ENCODE assay signal across 31 cellular contexts in the genomic region with DNA sequence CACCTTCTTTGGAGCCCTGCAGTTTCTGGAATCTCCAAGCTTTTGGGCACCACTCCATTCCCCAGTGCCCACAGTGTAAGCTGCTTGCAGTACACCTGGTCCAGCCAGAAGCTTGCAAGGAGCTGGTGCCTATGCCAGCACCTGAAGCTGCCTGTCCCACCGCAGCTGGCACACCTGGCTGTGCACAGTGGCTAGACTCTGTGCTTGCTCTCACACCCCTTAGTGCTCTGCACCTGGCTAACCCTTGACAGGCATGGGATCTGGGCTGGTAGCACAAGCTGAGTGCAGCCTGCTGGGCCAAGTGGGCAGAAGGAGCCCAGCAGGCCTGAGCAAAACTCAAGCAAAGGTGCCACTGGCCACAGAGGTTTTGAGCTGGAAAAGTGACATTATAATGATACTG.
"Had no signal": no experiment of that assay in that cellular context is flagged by ENCODE, and none has a peak within 500 bp of the region (broad histone marks: within the 10 kb centered on the region; RNA-seq: fewer than 3 reads in every experiment).

No MANE protein-coding gene starts in this region.

- H3K4me1 ChIP-seq: esophagus squamous epithelium, gastroesophageal sphincter had no signal

- H3K27me3 ChIP-seq: brain microvascular endothelial cell, esophagus squamous epithelium had no signal

- FAIRE-seq: astrocyte, colon, endometrium, endothelial cell of umbilical vein had no signal

- ATAC-seq: activated CD4-positive, CD25-positive, alpha-beta regulatory T cell treated with anti-CD3 and anti-CD28 coated beads, Interleukin-2, amount 50 U/mL, for 24 hours; activated CD8-positive, alpha-beta T cell treated with anti-CD3 and anti-CD28 coated beads for 36 hours; activated T-cell treated with anti-CD3 and anti-CD28 coated beads, Interleukin-2, amount 50 U/mL, for 4 hours; activated T-helper 17 cell treated with anti-CD3 and anti-CD28 coated beads, Interleukin-2, amount 50 U/mL, for 72 hours; gastroesophageal sphincter; T-cell had no signal

- H3K27me3 Mint-ChIP-seq: activated B cell treated with CpG ODN at 0.5 μM for 24 hours; activated CD8-positive, alpha-beta T cell treated with anti-CD3 and anti-CD28 coated beads for 36 hours; activated naive CD8-positive, alpha-beta T cell; activated T-helper 17 cell treated with anti-CD3 and anti-CD28 coated beads, Interleukin-2, amount 50 U/mL, for 72 hours; T-cell had no signal

- H3K4me1 Mint-ChIP-seq: activated B cell treated with CpG ODN at 0.5 μM for 24 hours; activated T-helper 17 cell treated with anti-CD3 and anti-CD28 coated beads, Interleukin-2, amount 50 U/mL, for 72 hours; T-cell had no signal

- H3K9me3 ChIP-seq: esophagus squamous epithelium had no signal

- H3K4me3 ChIP-seq: esophagus squamous epithelium, gastroesophageal sphincter had no signal

- H3K4me3 Mint-ChIP-seq: activated B cell treated with CpG ODN at 0.5 μM for 24 hours; activated CD8-positive, alpha-beta T cell treated with anti-CD3 and anti-CD28 coated beads for 36 hours; activated naive CD8-positive, alpha-beta T cell; activated T-cell treated with anti-CD3 and anti-CD28 coated beads, Interleukin-2, amount 50 U/mL, for 4 hours; activated T-helper 17 cell treated with anti-CD3 and anti-CD28 coated beads, Interleukin-2, amount 50 U/mL, for 72 hours; T-cell; T-helper 1 cell treated with Interleukin-12 subunit alpha and Interleukin-12 subunit beta and Interleukin-4 antibody, amounts not matched to agents 30 μg/mL and 1 μg/mL, for 36 hours had no signal

- H3K27ac Mint-ChIP-seq: activated B cell treated with CpG ODN at 0.5 μM for 24 hours; activated CD8-positive, alpha-beta T cell treated with anti-CD3 and anti-CD28 coated beads for 36 hours; activated naive CD8-positive, alpha-beta T cell; activated T-helper 17 cell treated with anti-CD3 and anti-CD28 coated beads, Interleukin-2, amount 50 U/mL, for 72 hours; T-cell; T-helper 1 cell treated with Interleukin-12 subunit alpha and Interleukin-12 subunit beta and Interleukin-4 antibody, amounts not matched to agents 30 μg/mL and 1 μg/mL, for 36 hours had no signal

- H3K36me3 ChIP-seq: brain microvascular endothelial cell, esophagus squamous epithelium, gastroesophageal sphincter, WERI-Rb-1 had no signal

- H3K9me3 Mint-ChIP-seq: activated B cell treated with CpG ODN at 0.5 μM for 24 hours; activated CD8-positive, alpha-beta T cell treated with anti-CD3 and anti-CD28 coated beads for 36 hours; activated T-cell treated with anti-CD3 and anti-CD28 coated beads, Interleukin-2, amount 50 U/mL, for 4 hours; activated T-helper 17 cell treated with anti-CD3 and anti-CD28 coated beads, Interleukin-2, amount 50 U/mL, for 72 hours; T-cell; T-helper 1 cell treated with Interleukin-12 subunit alpha and Interleukin-12 subunit beta and Interleukin-4 antibody, amounts not matched to agents 30 μg/mL and 1 μg/mL, for 36 hours had no signal

- DNase-seq: activated B cell treated with CpG ODN at 0.5 μM for 24 hours; activated CD4-positive, alpha-beta T cell treated with anti-CD3 and anti-CD28 coated beads for 48 hours; activated CD4-positive, alpha-beta T cell treated with anti-CD3 and anti-CD28 coated beads, Interleukin-2, amount 50 U/mL, for 1 hour; activated CD4-positive, alpha-beta T cell treated with anti-CD3 and anti-CD28 coated beads, Interleukin-2, amount 50 U/mL, for 48 hours; activated CD8-positive, alpha-beta memory T cell treated with anti-CD3 and anti-CD28 coated beads for 24 hours; activated CD8-positive, alpha-beta T cell treated with anti-CD3 and anti-CD28 coated beads for 36 hours; activated effector memory CD4-positive, alpha-beta T cell treated with Interleukin-2 at 50 U/mL for 16 hours; activated gamma-delta T cell treated with Interleukin-2 at 50 U/mL for 16 hours; activated naive CD4-positive, alpha-beta T cell treated with anti-CD3 and anti-CD28 coated beads, Interleukin-2, amount 50 U/mL, for 16 hours; activated naive CD4-positive, alpha-beta T cell treated with Interleukin-2 at 50 U/mL for 16 hours; activated T-cell treated with anti-CD3 and anti-CD28 coated beads, Interleukin-2, amount 50 U/mL, for 4 hours; amniotic stem cell; anterior cingulate cortex; brain microvascular endothelial cell; caudate nucleus; effector CD8-positive, alpha-beta T cell; esophagus squamous epithelium; foreskin melanocyte; T-cell; T1000; WERI-Rb-1 had no signal

- H3K27ac ChIP-seq: brain microvascular endothelial cell, epithelial cell of prostate, esophagus squamous epithelium, gastroesophageal sphincter, WERI-Rb-1 had no signal

- H3K36me3 Mint-ChIP-seq: activated naive CD8-positive, alpha-beta T cell; T-cell had no signal
